Comparison of ENCODE assay signal across 7 cellular contexts in the genomic region with DNA sequence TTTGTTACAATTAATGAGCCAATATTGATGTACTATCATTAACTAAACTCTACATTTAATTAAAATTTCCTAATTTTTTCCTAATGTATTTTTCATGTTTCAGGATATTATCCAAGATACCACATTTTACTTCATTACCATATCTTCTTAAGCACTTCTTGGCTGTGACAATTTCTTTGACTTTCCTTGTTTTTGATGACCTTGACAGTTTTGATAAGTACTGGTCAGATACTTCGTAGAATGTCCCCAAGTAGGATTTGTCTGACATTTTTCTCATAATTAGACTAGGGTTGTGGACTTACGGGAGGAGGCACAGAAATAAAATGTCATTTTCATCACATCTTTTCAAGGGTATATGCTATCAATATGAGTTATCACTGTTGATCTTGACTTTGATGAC.
"Had no signal": no experiment of that assay in that cellular context is flagged by ENCODE, and none has a peak within 500 bp of the region (broad histone marks: within the 10 kb centered on the region; RNA-seq: fewer than 3 reads in every experiment).

No MANE protein-coding gene starts in this region.

- H3K4me2 ChIP-seq: KMS-11 had no signal

- DNase-seq: Karpas-422, KBM-7, KG1 had no signal

- H3K27ac ChIP-seq: HL-60, KMS-11 had no signal

- ATAC-seq: K562 had no signal

- H3K4me3 ChIP-seq: K562 had no signal

- H3K9ac ChIP-seq: KMS-11 had no signal

- FAIRE-seq: HTR-8/SVneo, K562 had no signal
